ENCODE assay signal across 8 cellular contexts in the genomic region with DNA sequence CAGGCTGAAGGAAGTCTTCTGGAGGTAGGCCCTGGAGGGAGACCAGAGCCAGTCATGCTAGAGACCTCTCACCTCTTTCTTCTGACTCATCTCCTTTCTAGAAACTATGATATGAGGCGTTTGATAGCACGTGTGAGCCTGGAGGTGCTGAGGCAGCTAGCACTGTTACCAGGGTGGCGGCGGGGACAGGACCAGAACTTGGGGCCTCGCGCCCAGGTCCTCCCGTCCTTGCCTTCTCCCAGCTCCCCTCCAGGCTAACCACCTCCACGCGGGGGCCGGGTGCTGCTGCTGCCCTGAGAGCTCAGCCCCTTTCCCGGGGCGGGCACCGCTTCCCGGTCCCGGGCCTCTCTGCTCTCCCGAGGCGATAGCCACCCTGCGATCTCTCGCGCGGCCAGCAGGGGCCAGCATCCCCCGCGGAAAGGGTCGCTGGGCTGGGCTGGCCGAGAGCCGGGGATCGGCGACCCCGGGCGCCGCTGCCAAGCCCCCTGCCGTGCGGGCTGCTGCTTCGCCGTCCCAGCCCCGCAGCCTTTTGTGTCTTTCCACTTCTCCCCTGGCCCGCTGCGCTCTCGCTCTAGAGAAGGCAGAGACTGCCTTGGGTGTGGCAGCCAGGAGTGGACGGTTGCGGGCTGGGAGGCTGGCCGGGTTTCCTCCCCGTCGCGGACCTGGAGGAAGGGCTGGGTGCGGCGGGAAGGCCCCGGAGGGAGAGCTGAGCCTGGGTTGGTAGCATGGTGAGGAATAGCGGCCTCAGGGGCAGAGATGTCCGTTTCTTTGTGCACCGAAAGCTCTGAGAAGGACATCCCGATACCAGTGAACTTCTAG. TPM values are rescaled to one million over a fixed set of nuclear protein-coding genes. Genes with fewer than 3 reads are reported as not detected.
DNase-seq lines count a peak whose midpoint lies in the region; ATAC-seq and TF ChIP-seq lines count a peak whose summit lies in the region.

No MANE protein-coding gene starts in this region.

- POLR2A ChIA-PET in naive thymus-derived CD8-positive, alpha-beta T cell (lab: Charles Lee) = interaction anchor here (0.6 kb wide), 2 partner anchors 597 to 1238 kb away, joined by 3 to 6 read pairs; no protein-coding TSS in a partner anchor

- no peaks in the 10 kb centered on the region for H3K9me3 Mint-ChIP-seq in activated T-helper 17 cell treated with anti-CD3 and anti-CD28 coated beads, Interleukin-2, amount 50 U/mL, for 72 hours
- H3K9me3 Mint-ChIP-seq in naive thymus-derived CD8-positive, alpha-beta T cell = no peaks in the 10 kb centered on the region

- H3K4me1 Mint-ChIP-seq in activated T-helper 17 cell treated with anti-CD3 and anti-CD28 coated beads, Interleukin-2, amount 50 U/mL, for 72 hours = no peaks in the 10 kb centered on the region
- no peaks in the 10 kb centered on the region for H3K4me1 Mint-ChIP-seq in naive thymus-derived CD8-positive, alpha-beta T cell

- H2AFZ ChIP-seq in fibroblast of lung (ENCODE audit: low read length) = peak overlapping the region; percentile 86

- peak overlapping the region; percentile 33 to 53 (median 40) for H3K4me3 ChIP-seq in fibroblast of lung (replicated peaks in 1 of 4; ENCODE audit: control extremely low read depth in 1 of 4, insufficient read depth in 1 of 4, low read depth in 3 of 4, low read length in 4 of 4)

- H4K20me1 ChIP-seq in fibroblast of lung (ENCODE audit: control insufficient read depth, extremely low read depth, insufficient read depth, low read length) = no peaks in the 10 kb centered on the region

- H3K27me3 Mint-ChIP-seq in activated T-helper 17 cell treated with anti-CD3 and anti-CD28 coated beads, Interleukin-2, amount 50 U/mL, for 72 hours = peaks cover 8% of the 10 kb centered on the region
- peaks cover 3 to 14% (median 5%) of the 10 kb centered on the region in 5 donors for H3K27me3 Mint-ChIP-seq in naive thymus-derived CD8-positive, alpha-beta T cell

- H3K36me3 ChIP-seq in fibroblast of lung (ENCODE audit: control insufficient read depth, insufficient read depth, low read length) = no peaks in the 10 kb centered on the region

- peak; percentile 89 for DNase-seq in DMS 273 (lab: John Stamatoyannopoulos, UW; ENCODE audit: unreplicated experiment)
- peak; percentile 72 for DNase-seq in HS-5 (ENCODE audit: low read depth)
- peak; percentile 57 to 74 for DNase-seq in fibroblast of lung (ENCODE audit: low read depth in 2 of 2)
- DNase-seq in naive thymus-derived CD8-positive, alpha-beta T cell = peak; percentile 44 to 75 (median 66)
- peak in 5 of 6 experiments; percentile 30 to 71 (median 46) for DNase-seq in stimulated activated naive CD4-positive, alpha-beta T cell (lab: John Stamatoyannopoulos, UW)

- peak overlapping the region; percentile 61 for H3K27ac ChIP-seq in fibroblast of lung (ENCODE audit: insufficient read depth, low read length)

- H3K4me1 ChIP-seq in fibroblast of lung (ENCODE audit: control insufficient read depth, extremely low read depth, insufficient read depth, low read length) = peaks cover 6% of the 10 kb centered on the region

- peak overlapping the region; percentile 65 for H3K9ac ChIP-seq in fibroblast of lung (ENCODE audit: insufficient read depth, low read length)

- no peaks in the 10 kb centered on the region for H3K9me3 ChIP-seq in fibroblast of lung (ENCODE audit: control insufficient read depth, insufficient read depth, low read depth, low read length)

- TF ChIP-seq CTCF in fibroblast of lung (conservative IDR thresholded peaks at IDR 0.05 in 1 of 2, IDR thresholded peaks at IDR 0.05 in 1 of 2; ENCODE audit: low read depth in 1 of 2, low read length in 2 of 2) = peak; percentile 60 to 81

- no peaks in the 10 kb centered on the region for H3K36me3 Mint-ChIP-seq in activated T-helper 17 cell treated with anti-CD3 and anti-CD28 coated beads, Interleukin-2, amount 50 U/mL, for 72 hours (ENCODE audit: low read depth)
- H3K36me3 Mint-ChIP-seq in naive thymus-derived CD8-positive, alpha-beta T cell = peaks cover 0 to 2% (median 0%) of the 10 kb centered on the region in 3 donors

- no peaks in the 10 kb centered on the region for H3K79me2 ChIP-seq in fibroblast of lung (ENCODE audit: control insufficient read depth, insufficient read depth, low read length)

- ATAC-seq in GM21360 (IDR thresholded peaks at IDR 0.05; ENCODE audit: unreplicated experiment) = peak; percentile 82
- ATAC-seq in activated T-helper 17 cell treated with anti-CD3 and anti-CD28 coated beads, Interleukin-2, amount 50 U/mL, for 72 hours (replicated peaks) = peak; percentile 87
- ATAC-seq in naive thymus-derived CD8-positive, alpha-beta T cell = peak; percentile 82 to 91

- no peaks in the 10 kb centered on the region for H3K27me3 ChIP-seq in fibroblast of lung (ENCODE audit: control insufficient read depth, insufficient read depth, low read length)

- H3K4me3 Mint-ChIP-seq in activated T-helper 17 cell treated with anti-CD3 and anti-CD28 coated beads, Interleukin-2, amount 50 U/mL, for 72 hours = peak overlapping the region; percentile 43
- H3K4me3 Mint-ChIP-seq in naive thymus-derived CD8-positive, alpha-beta T cell = peak overlapping the region; percentile 33 to 79 (median 56)

- peak overlapping the region; percentile 91 for H3K4me2 ChIP-seq in fibroblast of lung (ENCODE audit: extremely low read depth, insufficient read depth, low read length)

- H3K27ac Mint-ChIP-seq in activated T-helper 17 cell treated with anti-CD3 and anti-CD28 coated beads, Interleukin-2, amount 50 U/mL, for 72 hours = no peak overlapping the region
- H3K27ac Mint-ChIP-seq in naive thymus-derived CD8-positive, alpha-beta T cell = no peak overlapping the region

TF ChIP-seq in PFSK-1, 5 proteins besides CTCF, POLR2A, EP300 and RAD21:
- TF ChIP-seq SIN3A (IDR thresholded peaks at IDR 0.05; ENCODE audit: borderline replicate concordance, insufficient read depth, low read length) (no peak), FOXP2 (optimal IDR thresholded peaks at IDR 0.05; ENCODE audit: borderline replicate concordance, extremely low read depth, extremely low read length, insufficient read depth) (peak; percentile 64)
- TF ChIP-seq, protein P1, sequence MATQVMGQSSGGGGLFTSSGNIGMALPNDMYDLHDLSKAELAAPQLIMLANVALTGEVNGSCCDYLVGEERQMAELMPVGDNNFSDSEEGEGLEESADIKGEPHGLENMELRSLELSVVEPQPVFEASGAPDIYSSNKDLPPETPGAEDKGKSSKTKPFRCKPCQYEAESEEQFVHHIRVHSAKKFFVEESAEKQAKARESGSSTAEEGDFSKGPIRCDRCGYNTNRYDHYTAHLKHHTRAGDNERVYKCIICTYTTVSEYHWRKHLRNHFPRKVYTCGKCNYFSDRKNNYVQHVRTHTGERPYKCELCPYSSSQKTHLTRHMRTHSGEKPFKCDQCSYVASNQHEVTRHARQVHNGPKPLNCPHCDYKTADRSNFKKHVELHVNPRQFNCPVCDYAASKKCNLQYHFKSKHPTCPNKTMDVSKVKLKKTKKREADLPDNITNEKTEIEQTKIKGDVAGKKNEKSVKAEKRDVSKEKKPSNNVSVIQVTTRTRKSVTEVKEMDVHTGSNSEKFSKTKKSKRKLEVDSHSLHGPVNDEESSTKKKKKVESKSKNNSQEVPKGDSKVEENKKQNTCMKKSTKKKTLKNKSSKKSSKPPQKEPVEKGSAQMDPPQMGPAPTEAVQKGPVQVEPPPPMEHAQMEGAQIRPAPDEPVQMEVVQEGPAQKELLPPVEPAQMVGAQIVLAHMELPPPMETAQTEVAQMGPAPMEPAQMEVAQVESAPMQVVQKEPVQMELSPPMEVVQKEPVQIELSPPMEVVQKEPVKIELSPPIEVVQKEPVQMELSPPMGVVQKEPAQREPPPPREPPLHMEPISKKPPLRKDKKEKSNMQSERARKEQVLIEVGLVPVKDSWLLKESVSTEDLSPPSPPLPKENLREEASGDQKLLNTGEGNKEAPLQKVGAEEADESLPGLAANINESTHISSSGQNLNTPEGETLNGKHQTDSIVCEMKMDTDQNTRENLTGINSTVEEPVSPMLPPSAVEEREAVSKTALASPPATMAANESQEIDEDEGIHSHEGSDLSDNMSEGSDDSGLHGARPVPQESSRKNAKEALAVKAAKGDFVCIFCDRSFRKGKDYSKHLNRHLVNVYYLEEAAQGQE (IDR thresholded peaks at IDR 0.05; ENCODE audit: insufficient read depth in 1 of 2, low read depth in 2 of 2, low read length in 2 of 2) = no peak

RNA-seq across cellular contexts. Expression of a gene that starts 49.1 kb away (rescaled TPM):
- polyA plus RNA-seq in PFSK-1 (2012; ENCODE audit: insufficient read length, low read depth) = not detected
- under 1 TPM; 0.11 to 0.22 TPM for total RNA-seq in activated T-helper 17 cell treated with anti-CD3 and anti-CD28 coated beads, Interleukin-2, amount 50 U/mL, for 72 hours
- 1.3 and 2.5 TPM in 2 replicates for total RNA-seq in fibroblast of lung
- polyA plus RNA-seq in fibroblast of lung = 3.7 and 4.9 TPM in 2 replicates
- 2.2 and 2.8 TPM in 2 replicates for polyA plus RNA-seq in fibroblast of lung (2012)
- polyA minus RNA-seq in fibroblast of lung (ENCODE audit: low replicate concordance) = 0.52 TPM in 1 of 2 replicates, not detected in the other
- total RNA-seq in naive thymus-derived CD8-positive, alpha-beta T cell = not detected
- not detected for polyA plus RNA-seq in naive thymus-derived CD8-positive, alpha-beta T cell

Comparison
In these comparisons a context has a peak if more than half of its experiments do, and no peak if none do; other contexts are left out.
1. Peak in every context shown above with its lines: DNase-seq, ATAC-seq, H3K4me3 ChIP-seq and H3K27ac ChIP-seq.